In the genomic region with DNA sequence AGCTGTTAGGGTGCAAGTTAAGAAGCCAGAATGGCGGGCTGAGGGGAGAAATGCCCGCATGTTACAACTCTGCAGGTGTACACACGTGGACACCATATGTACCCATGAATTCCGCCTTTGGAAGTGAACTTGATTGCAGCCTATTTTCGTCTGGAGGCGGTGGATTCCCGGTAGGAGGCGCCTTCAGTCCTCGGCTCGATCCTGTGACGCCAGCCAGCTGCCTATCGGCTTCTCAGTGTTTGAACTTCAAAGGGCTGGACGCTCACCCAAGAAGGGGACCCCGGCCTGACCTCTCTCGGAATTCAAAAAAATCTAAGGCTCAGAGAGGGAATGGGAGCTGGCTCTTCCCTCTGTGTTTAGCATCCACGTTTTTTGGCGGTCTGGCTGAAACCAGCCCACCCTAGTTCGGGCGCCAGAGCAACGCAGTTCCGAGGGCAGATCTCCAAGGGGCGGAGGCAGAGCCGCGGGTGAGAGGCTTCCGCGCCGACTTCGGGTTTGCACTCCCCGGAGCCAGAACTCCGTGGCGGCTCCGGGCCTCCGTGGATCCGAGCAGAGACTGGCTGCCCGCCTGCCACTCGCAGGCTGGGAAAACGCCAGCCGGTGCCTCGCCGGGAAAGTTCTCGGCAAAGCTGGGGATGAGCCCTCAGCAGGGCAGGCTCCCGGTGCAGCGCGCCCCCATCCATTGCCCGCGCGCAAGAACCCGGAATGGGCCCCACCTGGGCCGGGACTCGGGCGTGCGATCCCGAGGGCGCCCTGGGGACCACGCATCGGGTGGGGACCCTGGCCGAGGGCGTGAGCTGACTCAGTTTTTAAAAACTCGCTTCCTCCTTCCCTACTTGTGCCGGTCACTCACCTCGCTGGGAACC, we compare ENCODE assay signal across 8 cellular contexts. TPM values are rescaled to one million over a fixed set of nuclear protein-coding genes. Genes with fewer than 3 reads are reported as not detected.
DNase-seq lines count a peak whose midpoint lies in the region; ATAC-seq and TF ChIP-seq lines count a peak whose summit lies in the region.

No MANE protein-coding gene starts in this region.

- H2AFZ ChIP-seq in Loucy (ENCODE audit: low read length) (peak overlapping the region; percentile 94), smooth muscle cell (ENCODE audit: low read depth) (peak overlapping the region; percentile 90)

- H3K9me2 ChIP-seq in Loucy (replicated peaks; ENCODE audit: low read depth, low read length), result no peaks in the 10 kb centered on the region

- DNase-seq in DMS79 treated with DMSO at 0.1 percent for 48 hours (lab: John Stamatoyannopoulos, UW), result peak; percentile 76
- peak; percentile 86 to 89 for DNase-seq in SJSA1 (ENCODE audit: low read depth in 1 of 2, low spot score in 2 of 2)
- peak; percentile 56 to 90 for DNase-seq in dermis microvascular lymphatic vessel endothelial cell (ENCODE audit: low read depth in 2 of 2)
- DNase-seq in kidney tubule cell (ENCODE audit: low spot score), result peak; percentile 91
- DNase-seq in smooth muscle cell (lab: John Stamatoyannopoulos, UW; ENCODE audit: unreplicated experiment), result peak; percentile 63

- ATAC-seq in HG03442 (IDR thresholded peaks at IDR 0.05; ENCODE audit: unreplicated experiment) (no peak), GM19455 (IDR thresholded peaks at IDR 0.05; ENCODE audit: unreplicated experiment) (no peak)

- H3K9ac ChIP-seq in Loucy (ENCODE audit: low read depth, low read length, poor library complexity, severe bottlenecking), result peak overlapping the region; percentile 1
- peak overlapping the region; percentile 53 for H3K9ac ChIP-seq in smooth muscle cell (ENCODE audit: low read depth)

- H3K79me2 ChIP-seq in Loucy (ENCODE audit: insufficient read depth, low read length), result no peaks in the 10 kb centered on the region
- H3K79me2 ChIP-seq in smooth muscle cell (ENCODE audit: low read depth), result no peaks in the 10 kb centered on the region

- no peaks in the 10 kb centered on the region for H3K9me3 ChIP-seq in Loucy (ENCODE audit: insufficient read depth, low read depth, low read length)
- no peaks in the 10 kb centered on the region for H3K9me3 ChIP-seq in SJSA1 (replicated peaks)
- no peaks in the 10 kb centered on the region for H3K9me3 ChIP-seq in smooth muscle cell (replicated peaks; ENCODE audit: low read depth)

- H4K20me1 ChIP-seq in Loucy (ENCODE audit: insufficient read depth, low read length, poor library complexity, severe bottlenecking) (no peaks in the 10 kb centered on the region), smooth muscle cell (ENCODE audit: low read depth) (peaks cover 8% of the 10 kb centered on the region)

- H3K36me3 ChIP-seq in Loucy (ENCODE audit: insufficient read depth, low read length) (no peaks in the 10 kb centered on the region), SJSA1 (peaks cover 7% of the 10 kb centered on the region; the same call in 1 of the 2 replicates), smooth muscle cell (ENCODE audit: low read depth) (no peaks in the 10 kb centered on the region)

- H3F3A ChIP-seq in Loucy (ENCODE audit: low read depth) (no peaks in the 10 kb centered on the region), smooth muscle cell (ENCODE audit: low read depth) (peaks cover 24% of the 10 kb centered on the region)

- WGBS in smooth muscle cell (ENCODE audit: low lambda C conversion rate), result under 1% methylated on average over 60 of the region's 61 CpGs

- H3K4me3 ChIP-seq in Loucy (ENCODE audit: low read length, poor library complexity, severe bottlenecking) (peak overlapping the region; percentile 69), SJSA1 (peak overlapping the region; percentile 88), smooth muscle cell (peak overlapping the region; percentile 83)

- H3K27me3 ChIP-seq in Loucy (ENCODE audit: insufficient read depth, low read length, poor library complexity, severe bottlenecking), result peaks cover 12% of the 10 kb centered on the region
- H3K27me3 ChIP-seq in SJSA1 (replicated peaks), result no peaks in the 10 kb centered on the region
- H3K27me3 ChIP-seq in smooth muscle cell (ENCODE audit: low read depth), result no peaks in the 10 kb centered on the region

- H3K4me2 ChIP-seq in Loucy (ENCODE audit: low read depth, low read length, poor library complexity, severe bottlenecking) (peak overlapping the region; percentile 89), smooth muscle cell (peak overlapping the region; percentile 95)

- TF ChIP-seq CTCF in Loucy (conservative IDR thresholded peaks at IDR 0.05; ENCODE audit: low read length), result peak; percentile 42
- TF ChIP-seq CTCF in smooth muscle cell (IDR thresholded peaks at IDR 0.05; ENCODE audit: borderline replicate concordance, insufficient read depth, poor library complexity, severe bottlenecking), result peak; percentile 53

- H3K27ac ChIP-seq in SJSA1 (no peak overlapping the region), smooth muscle cell (ENCODE audit: low read depth) (peak overlapping the region; percentile 57)

- H3K4me1 ChIP-seq in Loucy (ENCODE audit: insufficient read depth, low read length, poor library complexity, severe bottlenecking) (no peaks in the 10 kb centered on the region), SJSA1 (replicated peaks) (peaks cover 29% of the 10 kb centered on the region), smooth muscle cell (ENCODE audit: low read depth) (no peaks in the 10 kb centered on the region)

RNA-seq across cellular contexts. Expression of a gene that starts 1.0 kb away (rescaled TPM):
- total RNA-seq in SJSA1 (2014; rRNA removed; shearing (Covaris generic)), result 12.0 and 19.2 TPM in 2 replicates
- total RNA-seq in dermis microvascular lymphatic vessel endothelial cell, result 6.7 and 13.4 TPM in 2 replicates
- total RNA-seq in smooth muscle cell, result 9.5 and 9.8 TPM in 2 replicates
- polyA plus RNA-seq in smooth muscle cell, result 10.4 and 14.8 TPM in 2 replicates
